In genomic region chr7:134985894-134986362, GRCh38 we compare ENCODE assay signal across 8 cellular contexts. TPM values are rescaled to one million over a fixed set of nuclear protein-coding genes. Genes with fewer than 3 reads are reported as not detected.
DNase-seq lines count a peak whose midpoint lies in the region; ATAC-seq, FAIRE-seq and TF ChIP-seq lines count a peak whose summit lies in the region.

No MANE protein-coding gene starts in this region.

- no peak for FAIRE-seq in GM12892 (lab: Jason Lieb, UNC)

- H3K4me3 ChIP-seq in astrocyte of the cerebellum (ENCODE audit: low read depth, low read length) (peak overlapping the region; percentile 82), mononuclear cell (ENCODE audit: low read length) (peak overlapping the region; percentile 74)

- no peaks in the 10 kb centered on the region for H3K27me3 Mint-ChIP-seq in activated T-cell treated with anti-CD3 and anti-CD28 coated beads, Interleukin-2, amount 50 U/mL, for 24 hours

- peak; percentile 13 for TF ChIP-seq CTCF in astrocyte of the cerebellum (IDR thresholded peaks at IDR 0.05; ENCODE audit: low read depth, low read length, missing control alignments)

- in situ Hi-C loops in astrocyte of the cerebellum (cut with HindIII; ENCODE audit: low sequenced_read_pairs), result no loop called here

- no peaks in the 10 kb centered on the region for H3K9me3 ChIP-seq in mononuclear cell (ENCODE audit: low read depth, low read length)

- peak; percentile 33 for ATAC-seq in HG03139 (IDR thresholded peaks at IDR 0.05; ENCODE audit: unreplicated experiment)

- peak overlapping the region; percentile 98 for H3K27ac Mint-ChIP-seq in activated T-cell treated with anti-CD3 and anti-CD28 coated beads, Interleukin-2, amount 50 U/mL, for 24 hours

- TF ChIP-seq POLR2A in GM12892 (IDR thresholded peaks at IDR 0.05; ENCODE audit: low read depth, low read length), result no peak

- H3K4me1 Mint-ChIP-seq in activated T-cell treated with anti-CD3 and anti-CD28 coated beads, Interleukin-2, amount 50 U/mL, for 24 hours (ENCODE audit: low read depth), result peaks cover 32% of the 10 kb centered on the region

- no peaks in the 10 kb centered on the region for H3K9me3 Mint-ChIP-seq in activated T-cell treated with anti-CD3 and anti-CD28 coated beads, Interleukin-2, amount 50 U/mL, for 24 hours

- peaks cover 35% of the 10 kb centered on the region for H3K36me3 Mint-ChIP-seq in activated T-cell treated with anti-CD3 and anti-CD28 coated beads, Interleukin-2, amount 50 U/mL, for 24 hours (ENCODE audit: low read depth)

- H3K4me3 Mint-ChIP-seq in activated T-cell treated with anti-CD3 and anti-CD28 coated beads, Interleukin-2, amount 50 U/mL, for 24 hours, result peak overlapping the region; percentile 87

- H3K4me1 ChIP-seq in mononuclear cell (ENCODE audit: insufficient read depth, low read length), result peaks cover 5% of the 10 kb centered on the region

- no peak for DNase-seq in activated T-cell treated with anti-CD3 and anti-CD28 coated beads, Interleukin-2, amount 50 U/mL, for 24 hours
- no peak for DNase-seq in activated T-cell treated with anti-CD3 and anti-CD28 coated beads, Interleukin-2, amount 50 U/mL, for 48 hours
- DNase-seq in astrocyte of the cerebellum (ENCODE audit: low read depth) (no peak), Kasumi-1 (lab: John Stamatoyannopoulos, UW) (no peak), DMS114 treated with DMSO at 0.1 percent for 48 hours (lab: John Stamatoyannopoulos, UW; ENCODE audit: unreplicated experiment) (no peak), GM12892 (ENCODE audit: insufficient read length) (no peak)

- H3K27me3 ChIP-seq in mononuclear cell (ENCODE audit: insufficient read depth, low read length), result no peaks in the 10 kb centered on the region

RNA-seq across cellular contexts. Expression of gene AGBL3, which starts 0.4 kb away (rescaled TPM):
- total RNA-seq in mononuclear cell, result 2.1 TPM
- polyA plus RNA-seq in GM12892 (2012; ENCODE audit: missing spikeins), result 4.3 TPM
